In the genomic region with DNA sequence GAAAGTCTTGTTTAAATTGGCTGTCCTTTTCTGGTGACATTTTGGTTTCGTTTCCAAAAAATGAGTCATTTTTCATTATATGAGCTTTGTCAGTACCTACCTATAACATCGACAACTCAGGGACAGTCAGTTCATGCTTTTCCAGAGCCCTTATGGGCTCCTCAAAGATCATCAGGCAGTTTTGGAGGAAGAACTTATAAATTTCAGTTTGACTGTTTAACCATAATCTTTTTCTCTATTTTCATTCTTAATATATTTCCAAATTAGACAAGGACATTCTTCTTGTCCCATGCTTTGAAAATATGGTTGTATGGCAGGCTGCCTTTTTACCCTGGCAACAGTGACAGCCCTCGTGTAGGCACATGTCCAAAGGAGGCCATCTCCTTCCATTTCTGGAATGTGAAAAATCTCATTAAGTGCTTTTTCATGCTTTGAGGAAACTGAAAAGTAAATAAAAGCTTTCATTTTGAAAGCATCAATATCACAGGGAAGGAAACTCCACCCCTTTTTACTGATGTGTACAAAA, we compare ENCODE assay signal across 8 cellular contexts. TPM values are rescaled to one million over a fixed set of nuclear protein-coding genes. Genes with fewer than 3 reads are reported as not detected.
DNase-seq lines count a peak whose midpoint lies in the region; ATAC-seq and TF ChIP-seq lines count a peak whose summit lies in the region.

No MANE protein-coding gene starts in this region.

- peak; percentile 50 for ATAC-seq in GM19455 (IDR thresholded peaks at IDR 0.05; ENCODE audit: unreplicated experiment)

- no peaks in the 10 kb centered on the region for H3K9me3 ChIP-seq in neuron (ENCODE audit: low read length)

- in situ Hi-C loops in brain microvascular endothelial cell (cut with HindIII; ENCODE audit: low pct_ligation_motif_present, low sequenced_read_pairs), result no loop called here

- peak overlapping the region; percentile 33 for H3K27ac Mint-ChIP-seq in Calu3 (ENCODE audit: unreplicated experiment)

- TF ChIP-seq CTCF in Calu3 (IDR thresholded peaks at IDR 0.05; ENCODE audit: unreplicated experiment) (no peak), brain microvascular endothelial cell (IDR thresholded peaks at IDR 0.05; ENCODE audit: low read depth, low read length, missing control alignments) (no peak)

- H3K4me1 ChIP-seq in neuron (ENCODE audit: insufficient read depth, low read length), result peaks cover 24% of the 10 kb centered on the region

- H3K27me3 ChIP-seq in brain microvascular endothelial cell (replicated peaks) (no peaks in the 10 kb centered on the region), neuron (ENCODE audit: insufficient read depth, low read length) (peaks cover 10% of the 10 kb centered on the region)

- peak overlapping the region; percentile 66 for H2AFZ ChIP-seq in neuron (ENCODE audit: low read depth, low read length)

- H3K36me3 ChIP-seq in brain microvascular endothelial cell (replicated peaks) (no peaks in the 10 kb centered on the region), neuron (ENCODE audit: insufficient read depth, low read length) (no peaks in the 10 kb centered on the region)

- H3K27ac ChIP-seq in brain microvascular endothelial cell, result peak overlapping the region; percentile 35

- H3K36me3 Mint-ChIP-seq in Calu3 (ENCODE audit: insufficient read depth, unreplicated experiment), result peaks cover 22% of the 10 kb centered on the region

- no peaks in the 10 kb centered on the region for H3K9me3 Mint-ChIP-seq in Calu3 (ENCODE audit: low read depth, unreplicated experiment)

- intact Hi-C loops in Calu3 (cut with micrococcal nuclease; ENCODE audit: unreplicated experiment), result no loop called here

- CTCF ChIA-PET in Calu3 (lab: Charles Lee), result interaction anchor here (0.5 to 1.5 kb wide), 6 partner anchors 11 to 227 kb away, joined by 3 to 7 read pairs (median 4); no protein-coding TSS in a partner anchor

- no TSS peak for BruUV-seq in Calu3 (replicated peaks; lab: Mats Ljungman, UMichigan)

- H3K27me3 Mint-ChIP-seq in Calu3 (ENCODE audit: unreplicated experiment), result no peaks in the 10 kb centered on the region

- no peak overlapping the region for H3K4me3 Mint-ChIP-seq in Calu3 (ENCODE audit: low read depth, unreplicated experiment)

- H3K4me3 ChIP-seq in brain microvascular endothelial cell (ENCODE audit: low read depth, low read length) (no peak overlapping the region), neuron (ENCODE audit: low read length) (no peak overlapping the region)

- peaks cover 47% of the 10 kb centered on the region for H3K4me1 Mint-ChIP-seq in Calu3 (ENCODE audit: low read depth, unreplicated experiment)

- DNase-seq in Calu3, result no peak
- DNase-seq in M059J (ENCODE audit: low read depth), result peak; percentile 85
- DNase-seq in brain microvascular endothelial cell, result no peak
- DNase-seq in UCSD-AML1 (lab: John Stamatoyannopoulos, UW; ENCODE audit: unreplicated experiment), result no peak
- DNase-seq in medulla oblongata (ENCODE audit: extremely low spot score), result no peak
- DNase-seq in NCI-H524 (lab: John Stamatoyannopoulos, UW), result no peak

RNA-seq across cellular contexts. Expression of gene PROC, which starts 7.3 kb away (rescaled TPM):
- total RNA-seq in Calu3 (2022), result 0.59 TPM in 1 of 2 replicates, not detected in the other
- 0.64 and 1.6 TPM in 2 replicates for total RNA-seq in M059J (2014; rRNA removed; shearing (Covaris generic))

RNA-seq across cellular contexts. Expression of gene MAP3K2, which starts 23.2 kb away (rescaled TPM):
- total RNA-seq in Calu3 (2022), result 60.4 and 60.9 TPM in 2 replicates
- 22.9 and 28.8 TPM in 2 replicates for total RNA-seq in M059J (2014; rRNA removed; shearing (Covaris generic))
